In the genomic region with DNA sequence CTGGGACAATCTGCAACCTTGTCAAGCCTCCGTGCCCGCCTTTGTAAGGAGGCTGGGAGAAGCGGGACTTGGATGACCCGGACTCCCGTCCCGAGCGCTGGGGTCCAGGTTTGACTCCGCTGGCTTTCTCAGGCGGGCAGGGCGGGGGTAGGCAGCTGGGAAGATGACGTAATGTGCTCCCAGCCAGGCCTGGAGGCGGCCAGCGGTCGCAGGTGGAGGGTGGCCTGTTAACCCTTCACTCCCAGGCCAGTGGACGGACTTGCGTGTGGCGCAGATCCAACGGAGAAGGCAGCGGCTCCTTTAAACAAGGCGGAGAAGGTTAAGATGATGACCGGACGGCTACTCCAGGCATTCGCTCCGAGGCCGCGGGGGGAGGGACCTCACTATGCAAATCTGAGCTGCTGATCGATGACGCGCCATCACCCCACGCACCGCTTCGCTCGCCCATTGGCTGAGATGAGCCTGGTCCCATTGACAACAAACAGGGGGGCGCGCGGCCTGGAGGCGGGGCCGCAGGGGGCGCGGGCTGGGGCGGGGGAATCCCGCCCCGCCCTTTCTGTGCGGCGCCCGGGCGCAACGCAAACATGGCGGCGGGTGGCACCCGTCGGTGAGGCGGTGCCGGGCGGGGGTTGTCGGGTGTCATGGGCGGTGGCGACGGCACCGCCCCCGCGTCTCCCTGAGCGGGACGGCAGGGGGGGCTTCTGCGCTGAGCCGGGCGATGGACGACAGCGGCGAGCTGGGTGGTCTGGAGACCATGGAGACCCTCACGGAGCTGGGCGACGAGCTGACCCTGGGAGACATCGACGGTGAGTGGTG, we compare ENCODE assay signal across 1 cellular context.
A peak's percentile ranks its signal among the peaks of the same experiment; 100 is the strongest.
TF ChIP-seq lines count a peak whose summit lies in the region.

A gene (plus strand): TSS at position 553 of the 816 bp plus-strand sequence. CDS start 166 bp downstream, at position 719.

TF ChIP-seq in HepG2, 621 proteins besides CTCF, POLR2A, EP300 and RAD21 (continued from another document and continues in another):
- TF ChIP-seq, protein P1, sequence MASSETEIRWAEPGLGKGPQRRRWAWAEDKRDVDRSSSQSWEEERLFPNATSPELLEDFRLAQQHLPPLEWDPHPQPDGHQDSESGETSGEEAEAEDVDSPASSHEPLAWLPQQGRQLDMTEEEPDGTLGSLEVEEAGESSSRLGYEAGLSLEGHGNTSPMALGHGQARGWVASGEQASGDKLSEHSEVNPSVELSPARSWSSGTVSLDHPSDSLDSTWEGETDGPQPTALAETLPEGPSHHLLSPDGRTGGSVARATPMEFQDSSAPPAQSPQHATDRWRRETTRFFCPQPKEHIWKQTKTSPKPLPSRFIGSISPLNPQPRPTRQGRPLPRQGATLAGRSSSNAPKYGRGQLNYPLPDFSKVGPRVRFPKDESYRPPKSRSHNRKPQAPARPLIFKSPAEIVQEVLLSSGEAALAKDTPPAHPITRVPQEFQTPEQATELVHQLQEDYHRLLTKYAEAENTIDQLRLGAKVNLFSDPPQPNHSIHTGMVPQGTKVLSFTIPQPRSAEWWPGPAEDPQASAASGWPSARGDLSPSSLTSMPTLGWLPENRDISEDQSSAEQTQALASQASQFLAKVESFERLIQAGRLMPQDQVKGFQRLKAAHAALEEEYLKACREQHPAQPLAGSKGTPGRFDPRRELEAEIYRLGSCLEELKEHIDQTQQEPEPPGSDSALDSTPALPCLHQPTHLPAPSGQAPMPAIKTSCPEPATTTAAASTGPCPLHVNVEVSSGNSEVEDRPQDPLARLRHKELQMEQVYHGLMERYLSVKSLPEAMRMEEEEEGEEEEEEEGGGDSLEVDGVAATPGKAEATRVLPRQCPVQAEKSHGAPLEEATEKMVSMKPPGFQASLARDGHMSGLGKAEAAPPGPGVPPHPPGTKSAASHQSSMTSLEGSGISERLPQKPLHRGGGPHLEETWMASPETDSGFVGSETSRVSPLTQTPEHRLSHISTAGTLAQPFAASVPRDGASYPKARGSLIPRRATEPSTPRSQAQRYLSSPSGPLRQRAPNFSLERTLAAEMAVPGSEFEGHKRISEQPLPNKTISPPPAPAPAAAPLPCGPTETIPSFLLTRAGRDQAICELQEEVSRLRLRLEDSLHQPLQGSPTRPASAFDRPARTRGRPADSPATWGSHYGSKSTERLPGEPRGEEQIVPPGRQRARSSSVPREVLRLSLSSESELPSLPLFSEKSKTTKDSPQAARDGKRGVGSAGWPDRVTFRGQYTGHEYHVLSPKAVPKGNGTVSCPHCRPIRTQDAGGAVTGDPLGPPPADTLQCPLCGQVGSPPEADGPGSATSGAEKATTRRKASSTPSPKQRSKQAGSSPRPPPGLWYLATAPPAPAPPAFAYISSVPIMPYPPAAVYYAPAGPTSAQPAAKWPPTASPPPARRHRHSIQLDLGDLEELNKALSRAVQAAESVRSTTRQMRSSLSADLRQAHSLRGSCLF (CRISPR knock-in tag; IDR thresholded peaks at IDR 0.05; ENCODE audit: borderline replicate concordance): no peak
- no peak for TF ChIP-seq ZBTB1 (CRISPR knock-in tag; IDR thresholded peaks at IDR 0.05; ENCODE audit: borderline replicate concordance)
- TF ChIP-seq TGIF2 (CRISPR knock-in tag; IDR thresholded peaks at IDR 0.05): 0 out of 2 replicates have a peak, but pooled peaks have one; percentile 31
- no peak for TF ChIP-seq CC2D1A (CRISPR knock-in tag; IDR thresholded peaks at IDR 0.05)
- TF ChIP-seq ZNF891 (CRISPR knock-in tag; IDR thresholded peaks at IDR 0.05): peak; percentile 55
- no peak for TF ChIP-seq FOSL1 (CRISPR knock-in tag; IDR thresholded peaks at IDR 0.05; ENCODE audit: borderline replicate concordance)
- TF ChIP-seq ZNF230 (CRISPR knock-in tag; IDR thresholded peaks at IDR 0.05): no peak
- peak; percentile 79 for TF ChIP-seq RBFOX2 (IDR thresholded peaks at IDR 0.05; ENCODE audit: low read depth, low read length)
- no peak; the same call in 1 of the 2 replicates for TF ChIP-seq ZNF296 (CRISPR knock-in tag; conservative IDR thresholded peaks at IDR 0.05)
- TF ChIP-seq PCBP2 (optimal IDR thresholded peaks at IDR 0.05; ENCODE audit: low read depth, low read length, poor library complexity, severe bottlenecking): no peak
- no peak for TF ChIP-seq ZNF547 (CRISPR knock-in tag; IDR thresholded peaks at IDR 0.05)
- TF ChIP-seq SRY (CRISPR knock-in tag; IDR thresholded peaks at IDR 0.05): no peak; the same call in 1 of the 2 replicates
- TF ChIP-seq ARHGAP35 (CRISPR knock-in tag; IDR thresholded peaks at IDR 0.05; ENCODE audit: borderline replicate concordance): no peak; the same call in 1 of the 2 replicates
- TF ChIP-seq, protein P2, sequence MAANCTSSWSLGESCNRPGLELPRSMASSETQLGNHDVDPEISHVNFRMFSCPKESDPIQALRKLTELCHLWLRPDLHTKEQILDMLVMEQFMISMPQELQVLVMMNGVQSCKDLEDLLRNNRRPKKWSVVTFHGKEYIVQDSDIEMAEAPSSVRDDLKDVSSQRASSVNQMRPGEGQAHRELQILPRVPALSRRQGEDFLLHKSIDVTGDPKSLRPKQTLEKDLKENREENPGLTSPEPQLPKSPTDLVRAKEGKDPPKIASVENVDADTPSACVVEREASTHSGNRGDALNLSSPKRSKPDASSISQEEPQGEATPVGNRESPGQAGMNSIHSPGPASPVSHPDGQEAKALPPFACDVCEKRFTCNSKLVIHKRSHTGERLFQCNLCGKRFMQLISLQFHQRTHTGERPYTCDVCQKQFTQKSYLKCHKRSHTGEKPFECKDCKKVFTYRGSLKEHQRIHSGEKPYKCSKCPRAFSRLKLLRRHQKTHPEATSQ (CRISPR knock-in tag; IDR thresholded peaks at IDR 0.05; ENCODE audit: borderline replicate concordance): 0 out of 2 replicates have a peak, but pooled peaks have one; percentile 65
- TF ChIP-seq, protein P3, sequence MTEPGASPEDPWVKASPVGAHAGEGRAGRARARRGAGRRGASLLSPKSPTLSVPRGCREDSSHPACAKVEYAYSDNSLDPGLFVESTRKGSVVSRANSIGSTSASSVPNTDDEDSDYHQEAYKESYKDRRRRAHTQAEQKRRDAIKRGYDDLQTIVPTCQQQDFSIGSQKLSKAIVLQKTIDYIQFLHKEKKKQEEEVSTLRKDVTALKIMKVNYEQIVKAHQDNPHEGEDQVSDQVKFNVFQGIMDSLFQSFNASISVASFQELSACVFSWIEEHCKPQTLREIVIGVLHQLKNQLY (CRISPR knock-in tag; IDR thresholded peaks at IDR 0.05): 0 out of 2 replicates have a peak, but pooled peaks have one; percentile 28
- TF ChIP-seq KDM2A (CRISPR knock-in tag; IDR thresholded peaks at IDR 0.05; ENCODE audit: borderline replicate concordance, low read depth): peak; percentile 92
- TF ChIP-seq SP5 (CRISPR knock-in tag; IDR thresholded peaks at IDR 0.05; ENCODE audit: borderline replicate concordance, low read depth): peak; percentile 89
- peak; percentile 51; the same call in 1 of the 2 replicates for TF ChIP-seq KDM5B (CRISPR knock-in tag; IDR thresholded peaks at IDR 0.05; ENCODE audit: borderline replicate concordance)
- peak; percentile 91 for TF ChIP-seq PHF21A (CRISPR knock-in tag; IDR thresholded peaks at IDR 0.05)
- TF ChIP-seq, protein P4, sequence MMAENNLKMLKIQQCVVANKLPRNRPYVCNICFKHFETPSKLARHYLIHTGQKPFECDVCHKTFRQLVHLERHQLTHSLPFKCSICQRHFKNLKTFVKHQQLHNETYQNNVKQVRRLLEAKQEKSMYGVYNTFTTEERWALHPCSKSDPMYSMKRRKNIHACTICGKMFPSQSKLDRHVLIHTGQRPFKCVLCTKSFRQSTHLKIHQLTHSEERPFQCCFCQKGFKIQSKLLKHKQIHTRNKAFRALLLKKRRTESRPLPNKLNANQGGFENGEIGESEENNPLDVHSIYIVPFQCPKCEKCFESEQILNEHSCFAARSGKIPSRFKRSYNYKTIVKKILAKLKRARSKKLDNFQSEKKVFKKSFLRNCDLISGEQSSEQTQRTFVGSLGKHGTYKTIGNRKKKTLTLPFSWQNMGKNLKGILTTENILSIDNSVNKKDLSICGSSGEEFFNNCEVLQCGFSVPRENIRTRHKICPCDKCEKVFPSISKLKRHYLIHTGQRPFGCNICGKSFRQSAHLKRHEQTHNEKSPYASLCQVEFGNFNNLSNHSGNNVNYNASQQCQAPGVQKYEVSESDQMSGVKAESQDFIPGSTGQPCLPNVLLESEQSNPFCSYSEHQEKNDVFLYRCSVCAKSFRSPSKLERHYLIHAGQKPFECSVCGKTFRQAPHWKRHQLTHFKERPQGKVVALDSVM (CRISPR knock-in tag; IDR thresholded peaks at IDR 0.05): peak; percentile 68
- TF ChIP-seq FOXP1 (IDR thresholded peaks at IDR 0.05): peak; percentile 56
- TF ChIP-seq FOXP1 (CRISPR knock-in tag; IDR thresholded peaks at IDR 0.05): no peak
- TF ChIP-seq ZNF34 (CRISPR knock-in tag; IDR thresholded peaks at IDR 0.05; ENCODE audit: borderline replicate concordance): peak; percentile 39; the same call in 1 of the 2 replicates
- TF ChIP-seq ZNF335 (CRISPR knock-in tag; IDR thresholded peaks at IDR 0.05): no peak
- no peak for TF ChIP-seq RCOR2 (CRISPR knock-in tag; IDR thresholded peaks at IDR 0.05)
- TF ChIP-seq CCAR2 (optimal IDR thresholded peaks at IDR 0.05; ENCODE audit: low read depth, low read length): no peak
- TF ChIP-seq, protein P5, sequence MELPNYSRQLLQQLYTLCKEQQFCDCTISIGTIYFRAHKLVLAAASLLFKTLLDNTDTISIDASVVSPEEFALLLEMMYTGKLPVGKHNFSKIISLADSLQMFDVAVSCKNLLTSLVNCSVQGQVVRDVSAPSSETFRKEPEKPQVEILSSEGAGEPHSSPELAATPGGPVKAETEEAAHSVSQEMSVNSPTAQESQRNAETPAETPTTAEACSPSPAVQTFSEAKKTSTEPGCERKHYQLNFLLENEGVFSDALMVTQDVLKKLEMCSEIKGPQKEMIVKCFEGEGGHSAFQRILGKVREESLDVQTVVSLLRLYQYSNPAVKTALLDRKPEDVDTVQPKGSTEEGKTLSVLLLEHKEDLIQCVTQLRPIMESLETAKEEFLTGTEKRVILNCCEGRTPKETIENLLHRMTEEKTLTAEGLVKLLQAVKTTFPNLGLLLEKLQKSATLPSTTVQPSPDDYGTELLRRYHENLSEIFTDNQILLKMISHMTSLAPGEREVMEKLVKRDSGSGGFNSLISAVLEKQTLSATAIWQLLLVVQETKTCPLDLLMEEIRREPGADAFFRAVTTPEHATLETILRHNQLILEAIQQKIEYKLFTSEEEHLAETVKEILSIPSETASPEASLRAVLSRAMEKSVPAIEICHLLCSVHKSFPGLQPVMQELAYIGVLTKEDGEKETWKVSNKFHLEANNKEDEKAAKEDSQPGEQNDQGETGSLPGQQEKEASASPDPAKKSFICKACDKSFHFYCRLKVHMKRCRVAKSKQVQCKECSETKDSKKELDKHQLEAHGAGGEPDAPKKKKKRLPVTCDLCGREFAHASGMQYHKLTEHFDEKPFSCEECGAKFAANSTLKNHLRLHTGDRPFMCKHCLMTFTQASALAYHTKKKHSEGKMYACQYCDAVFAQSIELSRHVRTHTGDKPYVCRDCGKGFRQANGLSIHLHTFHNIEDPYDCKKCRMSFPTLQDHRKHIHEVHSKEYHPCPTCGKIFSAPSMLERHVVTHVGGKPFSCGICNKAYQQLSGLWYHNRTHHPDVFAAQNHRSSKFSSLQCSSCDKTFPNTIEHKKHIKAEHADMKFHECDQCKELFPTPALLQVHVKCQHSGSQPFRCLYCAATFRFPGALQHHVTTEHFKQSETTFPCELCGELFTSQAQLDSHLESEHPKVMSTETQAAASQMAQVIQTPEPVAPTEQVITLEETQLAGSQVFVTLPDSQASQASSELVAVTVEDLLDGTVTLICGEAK (IDR thresholded peaks at IDR 0.05): no peak
- TF ChIP-seq, protein P5 (CRISPR knock-in tag; IDR thresholded peaks at IDR 0.05): no peak
